In the genomic region with DNA sequence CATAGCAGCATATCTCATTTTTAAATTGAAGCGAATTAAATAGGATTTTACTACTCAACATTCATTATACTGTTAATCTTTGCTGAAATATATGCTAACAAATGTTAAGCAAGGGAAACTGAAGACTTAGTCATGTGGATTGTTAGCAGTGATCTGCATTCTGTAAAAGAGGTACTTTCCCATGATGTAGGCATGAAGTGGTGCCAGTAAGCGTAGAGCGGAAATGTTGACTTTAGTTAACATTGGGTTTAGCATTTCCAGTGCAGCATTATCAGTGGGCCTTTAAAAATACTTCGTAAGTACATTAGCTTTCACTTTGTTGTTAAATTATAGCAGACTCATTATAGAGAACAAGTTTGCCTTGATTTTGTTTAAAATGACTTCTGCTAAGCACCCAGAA, we compare ENCODE assay signal across 8 cellular contexts.
DNase-seq lines count a peak whose midpoint lies in the region; ATAC-seq and TF ChIP-seq lines count a peak whose summit lies in the region.

No MANE protein-coding gene starts in this region.

- intact Hi-C loops in Right ventricle myocardium superior (cut with DNase I): no loop called here

- H3K4me1 Mint-ChIP-seq in activated CD8-positive, alpha-beta memory T cell treated with anti-CD3 and anti-CD28 coated beads, Interleukin-2, amount 10 ng/mL, durations not matched to agents 7 days and 5 days: peaks cover 82% of the 10 kb centered on the region
- H3K4me1 Mint-ChIP-seq in activated naive CD8-positive, alpha-beta T cell treated with anti-CD3 and anti-CD28 coated beads, Interleukin-2, amount 10 ng/mL, durations not matched to agents 7 days and 5 days: peaks cover 55% of the 10 kb centered on the region
- H3K4me1 Mint-ChIP-seq in naive thymus-derived CD8-positive, alpha-beta T cell: peaks cover 36 to 90% (median 78%) of the 10 kb centered on the region in 4 donors
- H3K4me1 Mint-ChIP-seq in endothelial cell (ENCODE audit: unreplicated experiment): peaks cover 10% of the 10 kb centered on the region

- no peak for TF ChIP-seq CTCF in endothelial cell (IDR thresholded peaks at IDR 0.05; ENCODE audit: unreplicated experiment)

- peak overlapping the region; percentile 57 for H3K4me3 Mint-ChIP-seq in activated CD8-positive, alpha-beta memory T cell treated with anti-CD3 and anti-CD28 coated beads, Interleukin-2, amount 10 ng/mL, durations not matched to agents 7 days and 5 days
- H3K4me3 Mint-ChIP-seq in activated naive CD8-positive, alpha-beta T cell treated with anti-CD3 and anti-CD28 coated beads, Interleukin-2, amount 10 ng/mL, durations not matched to agents 7 days and 5 days: peak overlapping the region; percentile 68
- H3K4me3 Mint-ChIP-seq in naive thymus-derived CD8-positive, alpha-beta T cell: peak overlapping the region in 9 of 10 donors; percentile 51 to 77 (median 58)
- no peak overlapping the region for H3K4me3 Mint-ChIP-seq in endothelial cell (ENCODE audit: unreplicated experiment)

- H3K9me3 Mint-ChIP-seq in activated CD8-positive, alpha-beta memory T cell treated with anti-CD3 and anti-CD28 coated beads, Interleukin-2, amount 10 ng/mL, durations not matched to agents 7 days and 5 days (ENCODE audit: low read depth): no peaks in the 10 kb centered on the region
- H3K9me3 Mint-ChIP-seq in activated naive CD8-positive, alpha-beta T cell treated with anti-CD3 and anti-CD28 coated beads, Interleukin-2, amount 10 ng/mL, durations not matched to agents 7 days and 5 days: no peaks in the 10 kb centered on the region
- H3K9me3 Mint-ChIP-seq in naive thymus-derived CD8-positive, alpha-beta T cell: peaks cover 0 to 5% (median 0%) of the 10 kb centered on the region in 9 donors
- no peaks in the 10 kb centered on the region for H3K9me3 Mint-ChIP-seq in endothelial cell (ENCODE audit: unreplicated experiment)

- H3K27me3 Mint-ChIP-seq in activated CD8-positive, alpha-beta memory T cell treated with anti-CD3 and anti-CD28 coated beads, Interleukin-2, amount 10 ng/mL, durations not matched to agents 7 days and 5 days: no peaks in the 10 kb centered on the region
- no peaks in the 10 kb centered on the region for H3K27me3 Mint-ChIP-seq in activated naive CD8-positive, alpha-beta T cell treated with anti-CD3 and anti-CD28 coated beads, Interleukin-2, amount 10 ng/mL, durations not matched to agents 7 days and 5 days
- H3K27me3 Mint-ChIP-seq in naive thymus-derived CD8-positive, alpha-beta T cell: no peaks in the 10 kb centered on the region
- no peaks in the 10 kb centered on the region for H3K27me3 Mint-ChIP-seq in endothelial cell (ENCODE audit: unreplicated experiment)

- ATAC-seq in activated CD8-positive, alpha-beta memory T cell treated with anti-CD3 and anti-CD28 coated beads, Interleukin-2, amount 10 ng/mL, durations not matched to agents 7 days and 5 days: peak; percentile 84
- ATAC-seq in HG03064 (IDR thresholded peaks at IDR 0.05; ENCODE audit: low read depth, unreplicated experiment) (peak; percentile 66), Right ventricle myocardium superior (ENCODE audit: poor library complexity) (no peak)
- peak; percentile 87 for ATAC-seq in activated naive CD8-positive, alpha-beta T cell treated with anti-CD3 and anti-CD28 coated beads, Interleukin-2, amount 10 ng/mL, durations not matched to agents 7 days and 5 days (ENCODE audit: low read depth)
- ATAC-seq in naive thymus-derived CD8-positive, alpha-beta T cell: peak; percentile 90 to 98

- H3K36me3 Mint-ChIP-seq in activated CD8-positive, alpha-beta memory T cell treated with anti-CD3 and anti-CD28 coated beads, Interleukin-2, amount 10 ng/mL, durations not matched to agents 7 days and 5 days: peaks cover 79% of the 10 kb centered on the region
- H3K36me3 Mint-ChIP-seq in activated naive CD8-positive, alpha-beta T cell treated with anti-CD3 and anti-CD28 coated beads, Interleukin-2, amount 10 ng/mL, durations not matched to agents 7 days and 5 days: peaks cover 70% of the 10 kb centered on the region
- peaks cover 17 to 91% (median 50%) of the 10 kb centered on the region in 3 donors for H3K36me3 Mint-ChIP-seq in naive thymus-derived CD8-positive, alpha-beta T cell
- H3K36me3 Mint-ChIP-seq in endothelial cell (ENCODE audit: low read depth, unreplicated experiment): peaks cover 6% of the 10 kb centered on the region

- POLR2A ChIA-PET in activated naive CD8-positive, alpha-beta T cell treated with anti-CD3 and anti-CD28 coated beads, Interleukin-2, amount 10 ng/mL, durations not matched to agents 7 days and 5 days (lab: Charles Lee): interaction anchor here (0.6 to 3.6 kb wide), 2 partner anchors 120 to 130 kb away, joined by 3 to 16 read pairs; a partner anchor contains a TSS
- POLR2A ChIA-PET in naive thymus-derived CD8-positive, alpha-beta T cell (lab: Charles Lee): interaction anchor here (0.6 to 1.2 kb wide), 2 partner anchors 14 to 132 kb away, joined by 4 to 5 read pairs; no protein-coding TSS in a partner anchor

- peak overlapping the region; percentile 88 for H3K27ac Mint-ChIP-seq in activated CD8-positive, alpha-beta memory T cell treated with anti-CD3 and anti-CD28 coated beads, Interleukin-2, amount 10 ng/mL, durations not matched to agents 7 days and 5 days
- peak overlapping the region; percentile 86 for H3K27ac Mint-ChIP-seq in activated naive CD8-positive, alpha-beta T cell treated with anti-CD3 and anti-CD28 coated beads, Interleukin-2, amount 10 ng/mL, durations not matched to agents 7 days and 5 days
- H3K27ac Mint-ChIP-seq in naive thymus-derived CD8-positive, alpha-beta T cell: peak overlapping the region; percentile 62 to 100 (median 94)
- H3K27ac Mint-ChIP-seq in endothelial cell (ENCODE audit: unreplicated experiment): no peak overlapping the region

- CTCF ChIA-PET in activated CD8-positive, alpha-beta memory T cell treated with anti-CD3 and anti-CD28 coated beads, Interleukin-2, amount 10 ng/mL, durations not matched to agents 7 days and 5 days (lab: Charles Lee): interaction anchor here (1.1 to 2.3 kb wide), 3 partner anchors 10 to 16 kb away, joined by 4 to 9 read pairs (median 4); no protein-coding TSS in a partner anchor

- DNase-seq in activated CD8-positive, alpha-beta memory T cell treated with anti-CD3 and anti-CD28 coated beads, Interleukin-2, amount 10 ng/mL, durations not matched to agents 7 days and 5 days: peak; percentile 71
- no peak for DNase-seq in activated CD8-positive, alpha-beta memory T cell treated with anti-CD3 and anti-CD28 coated beads for 24 hours
- DNase-seq in activated naive CD8-positive, alpha-beta T cell treated with anti-CD3 and anti-CD28 coated beads, Interleukin-2, amount 10 ng/mL, durations not matched to agents 7 days and 5 days: no peak
- peak in 8 of 10 donors; percentile 34 to 76 (median 55) for DNase-seq in naive thymus-derived CD8-positive, alpha-beta T cell
- no peak for DNase-seq in endothelial cell (ENCODE audit: low spot score)
- DNase-seq in NCI-H1930 (lab: John Stamatoyannopoulos, UW): no peak
- no peak for DNase-seq in Right ventricle myocardium superior

Comparison
In these comparisons a context has a peak if more than half of its experiments do, and no peak if none do; other contexts are left out.
1. DNase-seq: peak in activated CD8-positive, alpha-beta memory T cell treated with anti-CD3 and anti-CD28 coated beads, Interleukin-2, amount 10 ng/mL, durations not matched to agents 7 days and 5 days (single experiment) and naive thymus-derived CD8-positive, alpha-beta T cell (8 of 10); none in activated CD8-positive, alpha-beta memory T cell treated with anti-CD3 and anti-CD28 coated beads for 24 hours (single experiment), activated naive CD8-positive, alpha-beta T cell treated with anti-CD3 and anti-CD28 coated beads, Interleukin-2, amount 10 ng/mL, durations not matched to agents 7 days and 5 days (single experiment), endothelial cell (single experiment), NCI-H1930 (0 of 2) and Right ventricle myocardium superior (single experiment).